8 cellular contexts compared by ENCODE assay signal in the genomic region with DNA sequence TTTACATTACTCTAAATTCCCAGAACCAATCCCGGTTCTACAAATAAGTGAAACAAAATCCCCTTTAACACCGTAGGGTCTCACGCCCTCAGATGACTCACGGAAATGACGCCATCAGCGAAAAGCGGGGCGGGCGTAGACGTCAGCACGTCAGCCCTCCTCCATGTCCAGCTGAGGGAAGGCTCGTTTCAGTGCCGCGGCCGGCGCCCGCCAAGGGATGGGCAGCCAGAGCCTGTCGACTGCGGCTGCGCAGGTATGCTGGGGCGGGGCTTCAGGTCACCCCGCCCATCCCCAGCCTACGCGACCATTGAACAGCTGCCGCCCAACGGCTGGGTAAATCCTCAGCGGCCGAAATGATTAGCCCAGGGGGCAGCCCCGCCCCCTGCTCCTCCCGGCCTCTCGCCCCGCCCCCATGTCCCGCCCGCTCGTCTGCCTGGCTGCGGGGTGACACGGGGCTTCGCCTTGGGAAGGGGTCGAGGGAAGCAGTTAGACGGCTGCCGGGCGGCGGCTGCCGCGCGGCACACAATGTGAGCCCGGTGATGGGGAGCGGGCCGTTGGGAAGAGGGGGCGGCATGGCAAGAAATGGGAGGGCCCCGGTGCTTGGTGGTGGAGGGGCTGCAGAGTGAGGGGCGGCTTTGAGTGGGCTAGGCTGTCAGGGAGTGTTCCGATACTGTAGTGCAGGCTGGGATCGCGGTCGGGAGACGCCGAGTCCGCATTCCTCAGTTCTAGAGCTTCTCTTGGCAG. TPM values are rescaled to one million over a fixed set of nuclear protein-coding genes. Genes with fewer than 3 reads are reported as not detected.
A peak's percentile ranks its signal among the peaks of the same experiment; 100 is the strongest.
DNase-seq lines count a peak whose midpoint lies in the region; ATAC-seq and TF ChIP-seq lines count a peak whose summit lies in the region.

A gene (plus strand): TSS at position 420 of the 744 bp plus-strand sequence. CDS start 1,510 bp downstream, outside the sequence.

- H3K9me3 ChIP-seq in NT2/D1 (ENCODE audit: insufficient read depth, low read length) (no peaks in the 10 kb centered on the region), endodermal cell (ENCODE audit: control insufficient read depth, low read length) (no peaks in the 10 kb centered on the region)

- H3K4me3 Mint-ChIP-seq in endodermal cell, result peak within 1 kb of the TSS; percentile 94

- H3K9ac ChIP-seq in NT2/D1 (ENCODE audit: insufficient read length, low read depth) (peak within 1 kb of the TSS; percentile 89), endodermal cell (ENCODE audit: extremely low read depth, low read length, poor library complexity, severe bottlenecking) (peak within 1 kb of the TSS; percentile 92), mesendoderm (ENCODE audit: low read length) (peak within 1 kb of the TSS; percentile 74)

- peak within 1 kb of the TSS; percentile 84 for H3K56ac ChIP-seq in mesendoderm (ENCODE audit: low read length)

- H3K4me1 ChIP-seq in NT2/D1 (ENCODE audit: insufficient read depth, insufficient read length) (no peaks in the 10 kb centered on the region), endodermal cell (ENCODE audit: control insufficient read depth, insufficient read depth, low read length) (no peaks in the 10 kb centered on the region), mesendoderm (ENCODE audit: control insufficient read depth, low read depth, low read length) (no peaks in the 10 kb centered on the region)

- H2BK5ac ChIP-seq in mesendoderm (ENCODE audit: low read length), result no peak within 1 kb of the TSS

- H2BK15ac ChIP-seq in mesendoderm (replicated peaks; ENCODE audit: low read depth), result no peak within 1 kb of the TSS

- H3K27ac Mint-ChIP-seq in endodermal cell, result peak within 1 kb of the TSS; percentile 100

- H2AK5ac ChIP-seq in mesendoderm (ENCODE audit: low read length), result no peak within 1 kb of the TSS

- ATAC-seq in GM21381 (IDR thresholded peaks at IDR 0.05; ENCODE audit: unreplicated experiment), result peak; percentile 97

- H3K36me3 ChIP-seq in NT2/D1 (ENCODE audit: insufficient read depth, insufficient read length, low read length) (peaks cover 8% of the 10 kb centered on the region), endodermal cell (ENCODE audit: control insufficient read depth, insufficient read depth, low read length) (no peaks in the 10 kb centered on the region), mesendoderm (ENCODE audit: control insufficient read depth, insufficient read depth, low read length) (no peaks in the 10 kb centered on the region)

- H3K27me3 Mint-ChIP-seq in endodermal cell (ENCODE audit: insufficient read depth), result peaks cover 4% of the 10 kb centered on the region

- H4K8ac ChIP-seq in mesendoderm (ENCODE audit: low read depth, low read length), result peak within 1 kb of the TSS; percentile 29

- H4K5ac ChIP-seq in mesendoderm (ENCODE audit: low read length), result no peak within 1 kb of the TSS

- H3K4me2 ChIP-seq in mesendoderm (ENCODE audit: low read length), result peak within 1 kb of the TSS; percentile 57

- peak; percentile 96 for DNase-seq in COR-L47 (lab: John Stamatoyannopoulos, UW)
- DNase-seq in HUDEP-2 (lab: John Stamatoyannopoulos, UW; ENCODE audit: unreplicated experiment in 76 of 76), result peak; percentile 54 to 99 (median 96)
- DNase-seq in NT2/D1 (ENCODE audit: low read depth, low spot score), result peak; percentile 96
- DNase-seq in activated CD8-positive, alpha-beta memory T cell treated with anti-CD3 and anti-CD28 coated beads, Interleukin-2, amount 50 U/mL, for 1 hour (ENCODE audit: extremely low read depth), result peak; percentile 91
- peak; percentile 99 for DNase-seq in endodermal cell
- DNase-seq in mesendoderm, result peak; percentile 99
- DNase-seq in stimulated activated CD8-positive, alpha-beta memory T cell treated with anti-CD3 and anti-CD28 coated beads, Interleukin-15, amount 100 ng/mL, for 1 hour (ENCODE audit: low read depth), result peak; percentile 89

- H3K79me2 ChIP-seq in mesendoderm (ENCODE audit: control insufficient read depth, insufficient read depth, low read length), result no peaks in the 10 kb centered on the region

- H3K4me3 ChIP-seq in NT2/D1 (ENCODE audit: insufficient read length, low read depth) (peak within 1 kb of the TSS; percentile 93), endodermal cell (ENCODE audit: low read length) (peak within 1 kb of the TSS; percentile 87), mesendoderm (ENCODE audit: low read length) (peak within 1 kb of the TSS; percentile 60)

- H3K4ac ChIP-seq in mesendoderm (ENCODE audit: low read depth, low read length), result no peak within 1 kb of the TSS

- H3K4me1 Mint-ChIP-seq in endodermal cell, result peaks cover 30% of the 10 kb centered on the region

- H3K36me3 Mint-ChIP-seq in endodermal cell (ENCODE audit: low read depth), result no peaks in the 10 kb centered on the region

- H3K27ac ChIP-seq in endodermal cell (ENCODE audit: low read depth, low read length), result peak within 1 kb of the TSS; percentile 84
- peak within 1 kb of the TSS; percentile 21 for H3K27ac ChIP-seq in mesendoderm (ENCODE audit: low read depth, low read length)

- WGBS in endodermal cell (ENCODE audit: insufficient coverage in 1 of 2, insufficient read length in 1 of 2), 2 experiments, result 0% methylated on average over 13 to 59 of the region's 59 CpGs
- no CpG with 5 or more reads among the region's 59 CpGs for WGBS in mesendoderm (ENCODE audit: extremely low coverage, insufficient coverage, low lambda C conversion rate)

- H3K9me3 Mint-ChIP-seq in endodermal cell, result no peaks in the 10 kb centered on the region

- peaks cover 2% of the 10 kb centered on the region for H3K79me1 ChIP-seq in mesendoderm (ENCODE audit: low read length)

- H2BK120ac ChIP-seq in mesendoderm (ENCODE audit: low read depth, low read length), result no peak within 1 kb of the TSS

- peak within 1 kb of the TSS; percentile 42 for H3K18ac ChIP-seq in mesendoderm (ENCODE audit: low read length)

- H3K27me3 ChIP-seq in NT2/D1 (ENCODE audit: insufficient read depth, insufficient read length) (no peaks in the 10 kb centered on the region), endodermal cell (ENCODE audit: control insufficient read depth, insufficient read depth, low read length, poor library complexity, severe bottlenecking) (peaks cover 20% of the 10 kb centered on the region), mesendoderm (ENCODE audit: insufficient read depth, low read length, poor library complexity) (no peaks in the 10 kb centered on the region)

- TF ChIP-seq CTCF in endodermal cell (conservative IDR thresholded peaks at IDR 0.05), result no peak

- H3K23ac ChIP-seq in mesendoderm (ENCODE audit: low read length), result no peak within 1 kb of the TSS

RNA-seq across cellular contexts. Expression of the gene that starts here (rescaled TPM):
- 10 to 100 TPM; 18.2 to 20.1 TPM for total RNA-seq in endodermal cell
- polyA plus RNA-seq in endodermal cell (2013, experiment 1 of 2), result 5.2 TPM
- polyA plus RNA-seq in endodermal cell (2013, experiment 2 of 2), result 7.0 TPM
- 11.9 TPM for polyA plus RNA-seq in mesendoderm (2013, experiment 1 of 2)
- polyA plus RNA-seq in mesendoderm (2013, experiment 2 of 2), result 12.9 TPM

Comparison
In these comparisons a context has a peak if more than half of its experiments do, and no peak if none do; other contexts are left out.
1. Peak in every context shown above with its lines: DNase-seq, ATAC-seq, H3K4me3 ChIP-seq and H3K27ac ChIP-seq.